ENCODE assay signal across 1 cellular context in the genomic region with DNA sequence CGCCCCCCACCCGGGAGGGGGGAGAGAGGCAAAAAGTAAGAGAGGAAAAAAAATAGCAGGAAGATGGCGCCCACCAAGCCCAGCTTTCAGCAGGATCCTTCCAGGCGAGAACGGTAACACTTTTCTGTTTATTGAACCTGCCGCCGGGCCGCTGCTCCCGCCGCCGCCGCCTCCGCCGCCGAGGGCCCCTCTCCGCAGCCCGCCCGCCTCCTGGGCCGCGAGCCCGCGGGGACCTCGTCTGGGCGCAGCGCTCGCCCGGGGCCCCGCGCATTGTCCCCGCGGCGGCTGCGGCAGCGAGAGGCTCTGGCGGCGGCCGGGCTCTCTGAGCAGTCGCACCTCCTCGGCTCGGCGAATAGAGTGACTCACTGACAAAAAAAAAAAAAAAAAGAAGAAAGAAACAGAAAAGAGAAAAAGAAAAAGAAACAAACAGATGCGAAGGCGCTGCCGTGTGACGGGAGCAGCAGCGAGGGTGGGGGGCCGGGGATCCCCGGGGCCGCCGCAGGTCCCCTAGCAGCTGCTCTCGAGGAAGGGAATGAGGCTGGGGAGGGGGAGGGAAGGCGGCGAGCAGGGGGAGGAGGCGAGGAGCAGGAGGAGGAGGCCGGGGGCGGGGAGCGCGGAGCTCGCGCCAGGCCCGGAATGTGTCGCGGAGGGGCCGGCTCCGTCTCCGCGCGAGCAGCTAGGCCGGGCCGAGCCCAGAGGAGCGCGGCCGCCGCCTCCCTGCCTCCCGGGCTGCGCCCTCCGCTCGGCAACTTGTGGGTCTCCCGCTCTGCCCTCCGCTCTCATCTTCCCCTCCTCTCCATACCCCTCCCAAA.
A peak's percentile ranks its signal among the peaks of the same experiment; 100 is the strongest.
TF ChIP-seq lines count a peak whose summit lies in the region.

No MANE protein-coding gene starts in this region.

TF ChIP-seq in HepG2, 621 proteins besides CTCF, POLR2A, EP300 and RAD21 (continued from another document):
- TF ChIP-seq, protein P1, sequence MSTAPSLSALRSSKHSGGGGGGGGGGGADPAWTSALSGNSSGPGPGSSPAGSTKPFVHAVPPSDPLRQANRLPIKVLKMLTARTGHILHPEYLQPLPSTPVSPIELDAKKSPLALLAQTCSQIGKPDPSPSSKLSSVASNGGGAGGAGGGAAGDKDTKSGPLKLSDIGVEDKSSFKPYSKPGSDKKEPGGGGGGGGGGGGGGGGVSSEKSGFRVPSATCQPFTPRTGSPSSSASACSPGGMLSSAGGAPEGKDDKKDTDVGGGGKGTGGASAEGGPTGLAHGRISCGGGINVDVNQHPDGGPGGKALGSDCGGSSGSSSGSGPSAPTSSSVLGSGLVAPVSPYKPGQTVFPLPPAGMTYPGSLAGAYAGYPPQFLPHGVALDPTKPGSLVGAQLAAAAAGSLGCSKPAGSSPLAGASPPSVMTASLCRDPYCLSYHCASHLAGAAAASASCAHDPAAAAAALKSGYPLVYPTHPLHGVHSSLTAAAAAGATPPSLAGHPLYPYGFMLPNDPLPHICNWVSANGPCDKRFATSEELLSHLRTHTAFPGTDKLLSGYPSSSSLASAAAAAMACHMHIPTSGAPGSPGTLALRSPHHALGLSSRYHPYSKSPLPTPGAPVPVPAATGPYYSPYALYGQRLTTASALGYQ (CRISPR knock-in tag; IDR thresholded peaks at IDR 0.05): no peak
- TF ChIP-seq PHF21A (CRISPR knock-in tag; IDR thresholded peaks at IDR 0.05) (no peak), NFKBIZ (CRISPR knock-in tag; IDR thresholded peaks at IDR 0.05) (no peak), ELF4 (CRISPR knock-in tag; IDR thresholded peaks at IDR 0.05; ENCODE audit: borderline replicate concordance) (no peak), ZSCAN25 (CRISPR knock-in tag; IDR thresholded peaks at IDR 0.05) (peak; percentile 95), POLR2G (IDR thresholded peaks at IDR 0.05; ENCODE audit: low read depth, low read length) (no peak), IKZF1 (IDR thresholded peaks at IDR 0.05) (no peak), HNRNPUL1 (IDR thresholded peaks at IDR 0.05; ENCODE audit: low read depth, low read length) (no peak), TCF12 (IDR thresholded peaks at IDR 0.05) (no peak), TCF12 (CRISPR knock-in tag; IDR thresholded peaks at IDR 0.05) (0 out of 2 replicates have a peak, but pooled peaks have one; percentile 33), MYC (CRISPR knock-in tag; IDR thresholded peaks at IDR 0.05; ENCODE audit: borderline replicate concordance) (no peak), SMC3 (IDR thresholded peaks at IDR 0.05; ENCODE audit: low read length) (no peak), ZNF274 (CRISPR knock-in tag; IDR thresholded peaks at IDR 0.05) (0 out of 2 replicates have a peak, but pooled peaks have one; percentile 57), ZNF530 (CRISPR knock-in tag; IDR thresholded peaks at IDR 0.05; ENCODE audit: low read depth) (no peak), EZH2 (conservative IDR thresholded peaks at IDR 0.05; ENCODE audit: low read depth, low read length) (0 out of 2 replicates have a peak, but pooled peaks have one; percentile 98), MAZ (IDR thresholded peaks at IDR 0.05; ENCODE audit: borderline replicate concordance, low read depth, low read length) (no peak), MAZ (CRISPR knock-in tag; IDR thresholded peaks at IDR 0.05; ENCODE audit: low read depth) (no peak), HDAC6 (IDR thresholded peaks at IDR 0.05; ENCODE audit: low read depth, low read length) (no peak), NFYB (CRISPR knock-in tag; IDR thresholded peaks at IDR 0.05) (no peak), HNRNPK (IDR thresholded peaks at IDR 0.05; ENCODE audit: low read depth, low read length, poor library complexity, severe bottlenecking) (peak; percentile 96), ZSCAN31 (CRISPR knock-in tag; IDR thresholded peaks at IDR 0.05; ENCODE audit: low read depth) (no peak), ZNF562 (CRISPR knock-in tag; IDR thresholded peaks at IDR 0.05; ENCODE audit: borderline replicate concordance) (no peak), HCFC1 (IDR thresholded peaks at IDR 0.05; ENCODE audit: low read depth, low read length) (no peak), ZNF776 (CRISPR knock-in tag; IDR thresholded peaks at IDR 0.05) (no peak), ZNF431 (CRISPR knock-in tag; IDR thresholded peaks at IDR 0.05; ENCODE audit: borderline replicate concordance, low read depth) (no peak), GPN1 (CRISPR knock-in tag; IDR thresholded peaks at IDR 0.05; ENCODE audit: borderline replicate concordance) (no peak), SIN3B (IDR thresholded peaks at IDR 0.05; ENCODE audit: low read length) (no peak), NFIC (IDR thresholded peaks at IDR 0.05; ENCODE audit: low read length) (no peak), ZC3H4 (CRISPR knock-in tag; IDR thresholded peaks at IDR 0.05; ENCODE audit: borderline replicate concordance) (no peak), ZNF253 (CRISPR knock-in tag; IDR thresholded peaks at IDR 0.05; ENCODE audit: borderline replicate concordance) (no peak; the same call in 1 of the 2 replicates), RORA (CRISPR knock-in tag; IDR thresholded peaks at IDR 0.05) (no peak), FLYWCH1 (CRISPR knock-in tag; IDR thresholded peaks at IDR 0.05) (no peak), IRF2 (CRISPR knock-in tag; IDR thresholded peaks at IDR 0.05) (no peak), ZNF205 (CRISPR knock-in tag; IDR thresholded peaks at IDR 0.05) (no peak), SATB2 (CRISPR knock-in tag; IDR thresholded peaks at IDR 0.05) (no peak), ZNF550 (CRISPR knock-in tag; IDR thresholded peaks at IDR 0.05; ENCODE audit: borderline replicate concordance) (no peak)
- TF ChIP-seq, protein P2, sequence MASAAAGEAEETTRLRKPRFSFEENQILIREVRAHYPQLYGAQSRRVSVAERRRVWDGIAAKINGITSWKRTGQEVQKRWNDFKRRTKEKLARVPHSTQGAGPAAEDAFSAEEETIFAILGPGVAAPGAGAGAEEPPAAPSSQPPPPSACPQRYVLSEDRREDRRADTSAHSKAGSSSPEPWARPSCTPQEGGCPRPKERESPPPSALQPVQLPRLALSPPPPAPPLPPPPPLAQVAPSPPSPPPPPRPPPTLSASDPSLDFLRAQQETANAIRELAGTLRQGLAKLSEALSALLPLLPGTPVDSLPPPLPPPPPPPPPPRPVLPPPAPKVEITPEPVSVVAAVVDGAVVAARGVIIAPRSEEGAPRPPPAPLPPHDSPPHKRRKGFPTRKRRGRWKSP (CRISPR knock-in tag; IDR thresholded peaks at IDR 0.05): no peak
- TF ChIP-seq, protein P3, sequence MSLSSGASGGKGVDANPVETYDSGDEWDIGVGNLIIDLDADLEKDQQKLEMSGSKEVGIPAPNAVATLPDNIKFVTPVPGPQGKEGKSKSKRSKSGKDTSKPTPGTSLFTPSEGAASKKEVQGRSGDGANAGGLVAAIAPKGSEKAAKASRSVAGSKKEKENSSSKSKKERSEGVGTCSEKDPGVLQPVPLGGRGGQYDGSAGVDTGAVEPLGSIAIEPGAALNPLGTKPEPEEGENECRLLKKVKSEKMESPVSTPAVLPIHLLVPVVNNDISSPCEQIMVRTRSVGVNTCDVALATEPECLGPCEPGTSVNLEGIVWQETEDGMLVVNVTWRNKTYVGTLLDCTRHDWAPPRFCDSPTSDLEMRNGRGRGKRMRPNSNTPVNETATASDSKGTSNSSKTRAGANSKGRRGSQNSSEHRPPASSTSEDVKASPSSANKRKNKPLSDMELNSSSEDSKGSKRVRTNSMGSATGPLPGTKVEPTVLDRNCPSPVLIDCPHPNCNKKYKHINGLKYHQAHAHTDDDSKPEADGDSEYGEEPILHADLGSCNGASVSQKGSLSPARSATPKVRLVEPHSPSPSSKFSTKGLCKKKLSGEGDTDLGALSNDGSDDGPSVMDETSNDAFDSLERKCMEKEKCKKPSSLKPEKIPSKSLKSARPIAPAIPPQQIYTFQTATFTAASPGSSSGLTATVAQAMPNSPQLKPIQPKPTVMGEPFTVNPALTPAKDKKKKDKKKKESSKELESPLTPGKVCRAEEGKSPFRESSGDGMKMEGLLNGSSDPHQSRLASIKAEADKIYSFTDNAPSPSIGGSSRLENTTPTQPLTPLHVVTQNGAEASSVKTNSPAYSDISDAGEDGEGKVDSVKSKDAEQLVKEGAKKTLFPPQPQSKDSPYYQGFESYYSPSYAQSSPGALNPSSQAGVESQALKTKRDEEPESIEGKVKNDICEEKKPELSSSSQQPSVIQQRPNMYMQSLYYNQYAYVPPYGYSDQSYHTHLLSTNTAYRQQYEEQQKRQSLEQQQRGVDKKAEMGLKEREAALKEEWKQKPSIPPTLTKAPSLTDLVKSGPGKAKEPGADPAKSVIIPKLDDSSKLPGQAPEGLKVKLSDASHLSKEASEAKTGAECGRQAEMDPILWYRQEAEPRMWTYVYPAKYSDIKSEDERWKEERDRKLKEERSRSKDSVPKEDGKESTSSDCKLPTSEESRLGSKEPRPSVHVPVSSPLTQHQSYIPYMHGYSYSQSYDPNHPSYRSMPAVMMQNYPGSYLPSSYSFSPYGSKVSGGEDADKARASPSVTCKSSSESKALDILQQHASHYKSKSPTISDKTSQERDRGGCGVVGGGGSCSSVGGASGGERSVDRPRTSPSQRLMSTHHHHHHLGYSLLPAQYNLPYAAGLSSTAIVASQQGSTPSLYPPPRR (CRISPR knock-in tag; IDR thresholded peaks at IDR 0.05; ENCODE audit: borderline replicate concordance): no peak
- TF ChIP-seq, protein P4, sequence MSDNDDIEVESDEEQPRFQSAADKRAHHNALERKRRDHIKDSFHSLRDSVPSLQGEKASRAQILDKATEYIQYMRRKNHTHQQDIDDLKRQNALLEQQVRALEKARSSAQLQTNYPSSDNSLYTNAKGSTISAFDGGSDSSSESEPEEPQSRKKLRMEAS (IDR thresholded peaks at IDR 0.05): no peak
- TF ChIP-seq, protein P5, sequence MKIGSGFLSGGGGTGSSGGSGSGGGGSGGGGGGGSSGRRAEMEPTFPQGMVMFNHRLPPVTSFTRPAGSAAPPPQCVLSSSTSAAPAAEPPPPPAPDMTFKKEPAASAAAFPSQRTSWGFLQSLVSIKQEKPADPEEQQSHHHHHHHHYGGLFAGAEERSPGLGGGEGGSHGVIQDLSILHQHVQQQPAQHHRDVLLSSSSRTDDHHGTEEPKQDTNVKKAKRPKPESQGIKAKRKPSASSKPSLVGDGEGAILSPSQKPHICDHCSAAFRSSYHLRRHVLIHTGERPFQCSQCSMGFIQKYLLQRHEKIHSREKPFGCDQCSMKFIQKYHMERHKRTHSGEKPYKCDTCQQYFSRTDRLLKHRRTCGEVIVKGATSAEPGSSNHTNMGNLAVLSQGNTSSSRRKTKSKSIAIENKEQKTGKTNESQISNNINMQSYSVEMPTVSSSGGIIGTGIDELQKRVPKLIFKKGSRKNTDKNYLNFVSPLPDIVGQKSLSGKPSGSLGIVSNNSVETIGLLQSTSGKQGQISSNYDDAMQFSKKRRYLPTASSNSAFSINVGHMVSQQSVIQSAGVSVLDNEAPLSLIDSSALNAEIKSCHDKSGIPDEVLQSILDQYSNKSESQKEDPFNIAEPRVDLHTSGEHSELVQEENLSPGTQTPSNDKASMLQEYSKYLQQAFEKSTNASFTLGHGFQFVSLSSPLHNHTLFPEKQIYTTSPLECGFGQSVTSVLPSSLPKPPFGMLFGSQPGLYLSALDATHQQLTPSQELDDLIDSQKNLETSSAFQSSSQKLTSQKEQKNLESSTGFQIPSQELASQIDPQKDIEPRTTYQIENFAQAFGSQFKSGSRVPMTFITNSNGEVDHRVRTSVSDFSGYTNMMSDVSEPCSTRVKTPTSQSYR (CRISPR knock-in tag; IDR thresholded peaks at IDR 0.05; ENCODE audit: borderline replicate concordance): no peak
- TF ChIP-seq, protein P6, sequence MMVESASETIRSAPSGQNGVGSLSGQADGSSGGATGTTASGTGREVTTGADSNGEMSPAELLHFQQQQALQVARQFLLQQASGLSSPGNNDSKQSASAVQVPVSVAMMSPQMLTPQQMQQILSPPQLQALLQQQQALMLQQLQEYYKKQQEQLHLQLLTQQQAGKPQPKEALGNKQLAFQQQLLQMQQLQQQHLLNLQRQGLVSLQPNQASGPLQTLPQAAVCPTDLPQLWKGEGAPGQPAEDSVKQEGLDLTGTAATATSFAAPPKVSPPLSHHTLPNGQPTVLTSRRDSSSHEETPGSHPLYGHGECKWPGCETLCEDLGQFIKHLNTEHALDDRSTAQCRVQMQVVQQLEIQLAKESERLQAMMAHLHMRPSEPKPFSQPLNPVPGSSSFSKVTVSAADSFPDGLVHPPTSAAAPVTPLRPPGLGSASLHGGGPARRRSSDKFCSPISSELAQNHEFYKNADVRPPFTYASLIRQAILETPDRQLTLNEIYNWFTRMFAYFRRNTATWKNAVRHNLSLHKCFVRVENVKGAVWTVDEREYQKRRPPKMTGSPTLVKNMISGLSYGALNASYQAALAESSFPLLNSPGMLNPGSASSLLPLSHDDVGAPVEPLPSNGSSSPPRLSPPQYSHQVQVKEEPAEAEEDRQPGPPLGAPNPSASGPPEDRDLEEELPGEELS (CRISPR knock-in tag; IDR thresholded peaks at IDR 0.05): no peak
- TF ChIP-seq, protein P7, sequence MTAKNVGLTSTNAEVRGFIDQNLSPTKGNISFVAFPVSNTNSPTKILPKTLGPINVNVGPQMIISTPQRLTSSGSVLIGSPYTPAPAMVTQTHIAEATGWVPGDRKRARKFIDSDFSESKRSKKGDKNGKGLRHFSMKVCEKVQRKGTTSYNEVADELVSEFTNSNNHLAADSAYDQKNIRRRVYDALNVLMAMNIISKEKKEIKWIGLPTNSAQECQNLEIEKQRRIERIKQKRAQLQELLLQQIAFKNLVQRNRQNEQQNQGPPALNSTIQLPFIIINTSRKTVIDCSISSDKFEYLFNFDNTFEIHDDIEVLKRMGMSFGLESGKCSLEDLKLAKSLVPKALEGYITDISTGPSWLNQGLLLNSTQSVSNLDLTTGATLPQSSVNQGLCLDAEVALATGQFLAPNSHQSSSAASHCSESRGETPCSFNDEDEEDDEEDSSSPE (CRISPR knock-in tag; IDR thresholded peaks at IDR 0.05): no peak
- TF ChIP-seq, protein P8, sequence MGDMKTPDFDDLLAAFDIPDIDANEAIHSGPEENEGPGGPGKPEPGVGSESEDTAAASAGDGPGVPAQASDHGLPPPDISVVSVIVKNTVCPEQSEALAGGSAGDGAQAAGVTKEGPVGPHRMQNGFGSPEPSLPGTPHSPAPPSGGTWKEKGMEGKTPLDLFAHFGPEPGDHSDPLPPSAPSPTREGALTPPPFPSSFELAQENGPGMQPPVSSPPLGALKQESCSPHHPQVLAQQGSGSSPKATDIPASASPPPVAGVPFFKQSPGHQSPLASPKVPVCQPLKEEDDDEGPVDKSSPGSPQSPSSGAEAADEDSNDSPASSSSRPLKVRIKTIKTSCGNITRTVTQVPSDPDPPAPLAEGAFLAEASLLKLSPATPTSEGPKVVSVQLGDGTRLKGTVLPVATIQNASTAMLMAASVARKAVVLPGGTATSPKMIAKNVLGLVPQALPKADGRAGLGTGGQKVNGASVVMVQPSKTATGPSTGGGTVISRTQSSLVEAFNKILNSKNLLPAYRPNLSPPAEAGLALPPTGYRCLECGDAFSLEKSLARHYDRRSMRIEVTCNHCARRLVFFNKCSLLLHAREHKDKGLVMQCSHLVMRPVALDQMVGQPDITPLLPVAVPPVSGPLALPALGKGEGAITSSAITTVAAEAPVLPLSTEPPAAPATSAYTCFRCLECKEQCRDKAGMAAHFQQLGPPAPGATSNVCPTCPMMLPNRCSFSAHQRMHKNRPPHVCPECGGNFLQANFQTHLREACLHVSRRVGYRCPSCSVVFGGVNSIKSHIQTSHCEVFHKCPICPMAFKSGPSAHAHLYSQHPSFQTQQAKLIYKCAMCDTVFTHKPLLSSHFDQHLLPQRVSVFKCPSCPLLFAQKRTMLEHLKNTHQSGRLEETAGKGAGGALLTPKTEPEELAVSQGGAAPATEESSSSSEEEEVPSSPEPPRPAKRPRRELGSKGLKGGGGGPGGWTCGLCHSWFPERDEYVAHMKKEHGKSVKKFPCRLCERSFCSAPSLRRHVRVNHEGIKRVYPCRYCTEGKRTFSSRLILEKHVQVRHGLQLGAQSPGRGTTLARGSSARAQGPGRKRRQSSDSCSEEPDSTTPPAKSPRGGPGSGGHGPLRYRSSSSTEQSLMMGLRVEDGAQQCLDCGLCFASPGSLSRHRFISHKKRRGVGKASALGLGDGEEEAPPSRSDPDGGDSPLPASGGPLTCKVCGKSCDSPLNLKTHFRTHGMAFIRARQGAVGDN (CRISPR knock-in tag; IDR thresholded peaks at IDR 0.05): no peak; the same call in 1 of the 2 replicates
TF ChIP-seq in HepG2: peak in this region for 18.
